ENCODE assay signal across 17 cellular contexts in the genomic region with DNA sequence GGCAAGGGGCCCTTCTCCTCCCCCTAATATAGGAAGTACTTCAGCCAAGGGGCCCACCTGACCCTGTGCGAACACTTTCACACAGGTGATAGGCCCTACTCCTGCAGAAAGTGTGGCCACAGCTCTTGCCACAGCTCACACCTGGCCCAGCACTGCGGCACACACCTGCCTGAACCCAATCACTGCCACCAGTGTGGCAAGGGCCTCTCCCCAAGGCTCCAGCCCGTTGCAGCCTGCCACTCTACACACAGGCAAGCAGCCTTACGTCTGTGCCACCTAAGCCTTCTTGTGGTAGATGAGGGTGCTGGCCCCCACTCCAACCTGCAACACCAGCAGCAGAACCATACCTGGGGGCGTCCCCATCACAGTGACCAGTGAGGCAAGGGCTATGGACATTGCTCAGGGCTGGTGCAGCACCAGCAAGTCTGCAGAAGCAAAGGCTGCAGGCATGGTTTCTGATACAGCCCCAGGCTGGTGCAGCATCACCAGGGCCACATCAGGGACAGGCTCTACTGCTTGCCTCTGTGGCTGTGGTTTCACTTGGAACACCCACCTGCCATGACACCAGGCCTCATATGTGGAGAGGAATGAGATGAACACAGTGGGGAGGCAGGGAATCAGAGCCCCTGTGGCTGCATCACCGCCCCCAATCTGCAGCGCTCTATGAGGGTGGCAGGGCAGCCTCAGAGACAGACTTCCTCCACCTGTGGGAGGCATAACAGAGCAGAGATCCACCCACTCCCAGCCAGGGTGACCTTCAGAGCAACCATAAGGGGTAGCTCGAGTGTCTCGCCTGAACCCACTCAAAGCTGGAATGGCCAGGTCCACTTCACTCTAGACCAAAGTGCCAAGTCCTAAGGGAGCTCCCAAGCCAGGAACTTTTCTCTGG.
DNase-seq lines count a peak whose midpoint lies in the region; ATAC-seq and TF ChIP-seq lines count a peak whose summit lies in the region.
"Had no signal": no experiment of that assay in that cellular context is flagged by ENCODE, and none has a peak within 500 bp of the region (broad histone marks: within the 10 kb centered on the region; RNA-seq: fewer than 3 reads in every experiment).

No MANE protein-coding gene starts in this region.

- in situ Hi-C loops in GM13976 (cut with MboI; ENCODE audit: low sequenced_read_pairs, unreplicated experiment): no loop called here

- DNase-seq in GM13976 (ENCODE audit: low spot score) (peak; percentile 13), RPMI8226 (peak; percentile 66), nephron progenitor cell (no peak)
- DNase-seq: aorta; DMS79 treated with DMSO at 0.1 percent for 48 hours; heart right ventricle; left ventricle myocardium inferior; NCI-H1092; NCI-H1930; NCI-H345; OCI-M1; psoas muscle; Right ventricle myocardium superior; stimulated activated CD4-positive, alpha-beta T cell treated with anti-CD3 and anti-CD28 coated beads, Interleukin-4, amount 100 ng/mL, for 1 hour; upper lobe of left lung had no signal

- peak overlapping the region; percentile 13 for H3K27ac Mint-ChIP-seq in nephron progenitor cell

- ATAC-seq in GM19328 (IDR thresholded peaks at IDR 0.05; ENCODE audit: unreplicated experiment) (no peak), HG02763 (IDR thresholded peaks at IDR 0.05; ENCODE audit: unreplicated experiment) (no peak)
- ATAC-seq: heart right ventricle, psoas muscle had no signal

- no peaks in the 10 kb centered on the region for H3K9me3 Mint-ChIP-seq in nephron progenitor cell

- H3K4me3 Mint-ChIP-seq in nephron progenitor cell: peak overlapping the region; percentile 61

- H3K36me3 Mint-ChIP-seq in nephron progenitor cell (ENCODE audit: low read depth): peaks cover 6% of the 10 kb centered on the region

- peaks cover 86% of the 10 kb centered on the region for H3K27me3 Mint-ChIP-seq in nephron progenitor cell (ENCODE audit: low read depth, poor library complexity)

- H3K4me1 Mint-ChIP-seq in nephron progenitor cell: peaks cover 47% of the 10 kb centered on the region

- TF ChIP-seq CTCF in GM13976 (IDR thresholded peaks at IDR 0.05; ENCODE audit: borderline replicate concordance, control extremely low read depth, extremely low read depth, insufficient read depth, missing control alignments): no peak
- TF ChIP-seq CTCF in nephron progenitor cell (IDR thresholded peaks at IDR 0.05): no peak
